1 cellular context compared by ENCODE assay signal in the genomic region with DNA sequence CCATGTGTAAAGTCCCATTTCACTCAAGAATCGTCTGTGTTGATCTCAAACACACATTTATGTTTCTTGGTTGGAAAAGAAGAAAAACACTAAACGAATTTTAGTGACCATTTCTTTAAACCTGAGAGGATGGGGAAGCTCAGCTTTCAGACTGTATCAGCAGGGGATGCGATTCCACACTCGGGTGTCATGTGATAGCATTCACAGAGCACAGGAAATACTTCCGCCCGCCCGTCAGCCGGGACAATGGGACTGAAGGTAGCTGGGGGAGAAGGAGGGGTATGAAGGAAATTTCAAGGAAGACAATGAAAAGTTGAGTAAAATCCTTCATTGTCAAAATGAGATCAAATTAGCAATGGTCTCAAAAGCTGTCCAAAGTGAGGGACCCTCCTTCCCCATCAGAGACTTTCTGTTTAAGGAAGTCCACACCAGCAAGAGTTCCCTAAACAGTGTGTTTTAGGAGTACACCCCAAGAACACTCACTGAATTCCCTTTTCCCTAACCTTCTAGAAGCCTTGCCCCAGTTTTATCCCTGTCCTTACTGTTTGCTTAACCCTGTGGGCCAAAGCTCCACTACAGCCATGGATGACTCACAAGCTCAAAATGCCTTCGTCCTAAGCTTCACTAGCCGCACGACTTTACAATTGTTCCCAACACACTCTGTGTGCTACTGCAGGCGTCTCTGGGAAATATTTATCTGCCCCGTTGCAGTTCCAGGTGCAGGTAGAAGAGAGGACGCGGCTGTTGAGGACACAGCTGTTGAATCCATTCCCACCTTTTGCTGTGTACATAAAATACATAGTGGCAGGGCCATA.
A peak's percentile ranks its signal among the peaks of the same experiment; 100 is the strongest.
TF ChIP-seq lines count a peak whose summit lies in the region.

No MANE protein-coding gene starts in this region.

TF ChIP-seq in HepG2, 621 proteins besides CTCF, POLR2A, EP300 and RAD21 (continued from another document and continues in another):
- TF ChIP-seq, protein P1, sequence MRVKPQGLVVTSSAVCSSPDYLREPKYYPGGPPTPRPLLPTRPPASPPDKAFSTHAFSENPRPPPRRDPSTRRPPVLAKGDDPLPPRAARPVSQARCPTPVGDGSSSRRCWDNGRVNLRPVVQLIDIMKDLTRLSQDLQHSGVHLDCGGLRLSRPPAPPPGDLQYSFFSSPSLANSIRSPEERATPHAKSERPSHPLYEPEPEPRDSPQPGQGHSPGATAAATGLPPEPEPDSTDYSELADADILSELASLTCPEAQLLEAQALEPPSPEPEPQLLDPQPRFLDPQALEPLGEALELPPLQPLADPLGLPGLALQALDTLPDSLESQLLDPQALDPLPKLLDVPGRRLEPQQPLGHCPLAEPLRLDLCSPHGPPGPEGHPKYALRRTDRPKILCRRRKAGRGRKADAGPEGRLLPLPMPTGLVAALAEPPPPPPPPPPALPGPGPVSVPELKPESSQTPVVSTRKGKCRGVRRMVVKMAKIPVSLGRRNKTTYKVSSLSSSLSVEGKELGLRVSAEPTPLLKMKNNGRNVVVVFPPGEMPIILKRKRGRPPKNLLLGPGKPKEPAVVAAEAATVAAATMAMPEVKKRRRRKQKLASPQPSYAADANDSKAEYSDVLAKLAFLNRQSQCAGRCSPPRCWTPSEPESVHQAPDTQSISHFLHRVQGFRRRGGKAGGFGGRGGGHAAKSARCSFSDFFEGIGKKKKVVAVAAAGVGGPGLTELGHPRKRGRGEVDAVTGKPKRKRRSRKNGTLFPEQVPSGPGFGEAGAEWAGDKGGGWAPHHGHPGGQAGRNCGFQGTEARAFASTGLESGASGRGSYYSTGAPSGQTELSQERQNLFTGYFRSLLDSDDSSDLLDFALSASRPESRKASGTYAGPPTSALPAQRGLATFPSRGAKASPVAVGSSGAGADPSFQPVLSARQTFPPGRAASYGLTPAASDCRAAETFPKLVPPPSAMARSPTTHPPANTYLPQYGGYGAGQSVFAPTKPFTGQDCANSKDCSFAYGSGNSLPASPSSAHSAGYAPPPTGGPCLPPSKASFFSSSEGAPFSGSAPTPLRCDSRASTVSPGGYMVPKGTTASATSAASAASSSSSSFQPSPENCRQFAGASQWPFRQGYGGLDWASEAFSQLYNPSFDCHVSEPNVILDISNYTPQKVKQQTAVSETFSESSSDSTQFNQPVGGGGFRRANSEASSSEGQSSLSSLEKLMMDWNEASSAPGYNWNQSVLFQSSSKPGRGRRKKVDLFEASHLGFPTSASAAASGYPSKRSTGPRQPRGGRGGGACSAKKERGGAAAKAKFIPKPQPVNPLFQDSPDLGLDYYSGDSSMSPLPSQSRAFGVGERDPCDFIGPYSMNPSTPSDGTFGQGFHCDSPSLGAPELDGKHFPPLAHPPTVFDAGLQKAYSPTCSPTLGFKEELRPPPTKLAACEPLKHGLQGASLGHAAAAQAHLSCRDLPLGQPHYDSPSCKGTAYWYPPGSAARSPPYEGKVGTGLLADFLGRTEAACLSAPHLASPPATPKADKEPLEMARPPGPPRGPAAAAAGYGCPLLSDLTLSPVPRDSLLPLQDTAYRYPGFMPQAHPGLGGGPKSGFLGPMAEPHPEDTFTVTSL (CRISPR knock-in tag; IDR thresholded peaks at IDR 0.05; ENCODE audit: borderline replicate concordance) = peak; percentile 78; the same call in 1 of the 2 replicates
- TF ChIP-seq ZNF331 (CRISPR knock-in tag; IDR thresholded peaks at IDR 0.05) = 0 out of 2 replicates have a peak, but pooled peaks have one; percentile 22
- peak; percentile 51; the same call in 1 of the 2 replicates for TF ChIP-seq ZNF557 (CRISPR knock-in tag; IDR thresholded peaks at IDR 0.05)
- TF ChIP-seq, protein P2, sequence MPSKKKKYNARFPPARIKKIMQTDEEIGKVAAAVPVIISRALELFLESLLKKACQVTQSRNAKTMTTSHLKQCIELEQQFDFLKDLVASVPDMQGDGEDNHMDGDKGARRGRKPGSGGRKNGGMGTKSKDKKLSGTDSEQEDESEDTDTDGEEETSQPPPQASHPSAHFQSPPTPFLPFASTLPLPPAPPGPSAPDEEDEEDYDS (CRISPR knock-in tag; IDR thresholded peaks at IDR 0.05) = 0 out of 2 replicates have a peak, but pooled peaks have one; percentile 37
- TF ChIP-seq NR2F1 (CRISPR knock-in tag; IDR thresholded peaks at IDR 0.05) = peak; percentile 47 to 59; a peak in 2 of 4 replicates
- TF ChIP-seq SOX13 (IDR thresholded peaks at IDR 0.05) = no peak
- peak in 1 of 2 experiments; percentile 49; a peak in 1 of 4 replicates for TF ChIP-seq SOX13 (CRISPR knock-in tag; conservative IDR thresholded peaks at IDR 0.05 in 1 of 2, IDR thresholded peaks at IDR 0.05 in 1 of 2)
- TF ChIP-seq, protein P3, sequence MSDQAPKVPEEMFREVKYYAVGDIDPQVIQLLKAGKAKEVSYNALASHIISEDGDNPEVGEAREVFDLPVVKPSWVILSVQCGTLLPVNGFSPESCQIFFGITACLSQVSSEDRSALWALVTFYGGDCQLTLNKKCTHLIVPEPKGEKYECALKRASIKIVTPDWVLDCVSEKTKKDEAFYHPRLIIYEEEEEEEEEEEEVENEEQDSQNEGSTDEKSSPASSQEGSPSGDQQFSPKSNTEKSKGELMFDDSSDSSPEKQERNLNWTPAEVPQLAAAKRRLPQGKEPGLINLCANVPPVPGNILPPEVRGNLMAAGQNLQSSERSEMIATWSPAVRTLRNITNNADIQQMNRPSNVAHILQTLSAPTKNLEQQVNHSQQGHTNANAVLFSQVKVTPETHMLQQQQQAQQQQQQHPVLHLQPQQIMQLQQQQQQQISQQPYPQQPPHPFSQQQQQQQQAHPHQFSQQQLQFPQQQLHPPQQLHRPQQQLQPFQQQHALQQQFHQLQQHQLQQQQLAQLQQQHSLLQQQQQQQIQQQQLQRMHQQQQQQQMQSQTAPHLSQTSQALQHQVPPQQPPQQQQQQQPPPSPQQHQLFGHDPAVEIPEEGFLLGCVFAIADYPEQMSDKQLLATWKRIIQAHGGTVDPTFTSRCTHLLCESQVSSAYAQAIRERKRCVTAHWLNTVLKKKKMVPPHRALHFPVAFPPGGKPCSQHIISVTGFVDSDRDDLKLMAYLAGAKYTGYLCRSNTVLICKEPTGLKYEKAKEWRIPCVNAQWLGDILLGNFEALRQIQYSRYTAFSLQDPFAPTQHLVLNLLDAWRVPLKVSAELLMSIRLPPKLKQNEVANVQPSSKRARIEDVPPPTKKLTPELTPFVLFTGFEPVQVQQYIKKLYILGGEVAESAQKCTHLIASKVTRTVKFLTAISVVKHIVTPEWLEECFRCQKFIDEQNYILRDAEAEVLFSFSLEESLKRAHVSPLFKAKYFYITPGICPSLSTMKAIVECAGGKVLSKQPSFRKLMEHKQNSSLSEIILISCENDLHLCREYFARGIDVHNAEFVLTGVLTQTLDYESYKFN (CRISPR knock-in tag; conservative IDR thresholded peaks at IDR 0.05) = peak; percentile 19; the same call in 1 of the 2 replicates
- TF ChIP-seq ZNF788 (CRISPR knock-in tag; IDR thresholded peaks at IDR 0.05; ENCODE audit: borderline replicate concordance) = 0 out of 2 replicates have a peak, but pooled peaks have one; percentile 24
- TF ChIP-seq, protein P4, sequence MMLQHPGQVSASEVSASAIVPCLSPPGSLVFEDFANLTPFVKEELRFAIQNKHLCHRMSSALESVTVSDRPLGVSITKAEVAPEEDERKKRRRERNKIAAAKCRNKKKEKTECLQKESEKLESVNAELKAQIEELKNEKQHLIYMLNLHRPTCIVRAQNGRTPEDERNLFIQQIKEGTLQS (CRISPR knock-in tag; IDR thresholded peaks at IDR 0.05) = peak; percentile 75; the same call in 1 of the 2 replicates
- peak; percentile 61 for TF ChIP-seq TEAD3 (CRISPR knock-in tag; optimal IDR thresholded peaks at IDR 0.05; ENCODE audit: borderline replicate concordance)
- TF ChIP-seq NR2F6 (IDR thresholded peaks at IDR 0.05) = peak; percentile 45
- TF ChIP-seq NR2F6 (CRISPR knock-in tag; IDR thresholded peaks at IDR 0.05) = peak; percentile 72
- TF ChIP-seq BHLHE40 (IDR thresholded peaks at IDR 0.05; ENCODE audit: low read length) = 0 out of 2 replicates have a peak, but pooled peaks have one; percentile 17
- no peak for TF ChIP-seq NFYB (CRISPR knock-in tag; IDR thresholded peaks at IDR 0.05)
- TF ChIP-seq LCORL (IDR thresholded peaks at IDR 0.05) = no peak
- peak; percentile 46; the same call in 1 of the 2 replicates for TF ChIP-seq LCORL (CRISPR knock-in tag; IDR thresholded peaks at IDR 0.05)
- TF ChIP-seq FOSL1 (CRISPR knock-in tag; IDR thresholded peaks at IDR 0.05; ENCODE audit: borderline replicate concordance) = peak; percentile 66; the same call in 1 of the 2 replicates
- TF ChIP-seq, protein P5, sequence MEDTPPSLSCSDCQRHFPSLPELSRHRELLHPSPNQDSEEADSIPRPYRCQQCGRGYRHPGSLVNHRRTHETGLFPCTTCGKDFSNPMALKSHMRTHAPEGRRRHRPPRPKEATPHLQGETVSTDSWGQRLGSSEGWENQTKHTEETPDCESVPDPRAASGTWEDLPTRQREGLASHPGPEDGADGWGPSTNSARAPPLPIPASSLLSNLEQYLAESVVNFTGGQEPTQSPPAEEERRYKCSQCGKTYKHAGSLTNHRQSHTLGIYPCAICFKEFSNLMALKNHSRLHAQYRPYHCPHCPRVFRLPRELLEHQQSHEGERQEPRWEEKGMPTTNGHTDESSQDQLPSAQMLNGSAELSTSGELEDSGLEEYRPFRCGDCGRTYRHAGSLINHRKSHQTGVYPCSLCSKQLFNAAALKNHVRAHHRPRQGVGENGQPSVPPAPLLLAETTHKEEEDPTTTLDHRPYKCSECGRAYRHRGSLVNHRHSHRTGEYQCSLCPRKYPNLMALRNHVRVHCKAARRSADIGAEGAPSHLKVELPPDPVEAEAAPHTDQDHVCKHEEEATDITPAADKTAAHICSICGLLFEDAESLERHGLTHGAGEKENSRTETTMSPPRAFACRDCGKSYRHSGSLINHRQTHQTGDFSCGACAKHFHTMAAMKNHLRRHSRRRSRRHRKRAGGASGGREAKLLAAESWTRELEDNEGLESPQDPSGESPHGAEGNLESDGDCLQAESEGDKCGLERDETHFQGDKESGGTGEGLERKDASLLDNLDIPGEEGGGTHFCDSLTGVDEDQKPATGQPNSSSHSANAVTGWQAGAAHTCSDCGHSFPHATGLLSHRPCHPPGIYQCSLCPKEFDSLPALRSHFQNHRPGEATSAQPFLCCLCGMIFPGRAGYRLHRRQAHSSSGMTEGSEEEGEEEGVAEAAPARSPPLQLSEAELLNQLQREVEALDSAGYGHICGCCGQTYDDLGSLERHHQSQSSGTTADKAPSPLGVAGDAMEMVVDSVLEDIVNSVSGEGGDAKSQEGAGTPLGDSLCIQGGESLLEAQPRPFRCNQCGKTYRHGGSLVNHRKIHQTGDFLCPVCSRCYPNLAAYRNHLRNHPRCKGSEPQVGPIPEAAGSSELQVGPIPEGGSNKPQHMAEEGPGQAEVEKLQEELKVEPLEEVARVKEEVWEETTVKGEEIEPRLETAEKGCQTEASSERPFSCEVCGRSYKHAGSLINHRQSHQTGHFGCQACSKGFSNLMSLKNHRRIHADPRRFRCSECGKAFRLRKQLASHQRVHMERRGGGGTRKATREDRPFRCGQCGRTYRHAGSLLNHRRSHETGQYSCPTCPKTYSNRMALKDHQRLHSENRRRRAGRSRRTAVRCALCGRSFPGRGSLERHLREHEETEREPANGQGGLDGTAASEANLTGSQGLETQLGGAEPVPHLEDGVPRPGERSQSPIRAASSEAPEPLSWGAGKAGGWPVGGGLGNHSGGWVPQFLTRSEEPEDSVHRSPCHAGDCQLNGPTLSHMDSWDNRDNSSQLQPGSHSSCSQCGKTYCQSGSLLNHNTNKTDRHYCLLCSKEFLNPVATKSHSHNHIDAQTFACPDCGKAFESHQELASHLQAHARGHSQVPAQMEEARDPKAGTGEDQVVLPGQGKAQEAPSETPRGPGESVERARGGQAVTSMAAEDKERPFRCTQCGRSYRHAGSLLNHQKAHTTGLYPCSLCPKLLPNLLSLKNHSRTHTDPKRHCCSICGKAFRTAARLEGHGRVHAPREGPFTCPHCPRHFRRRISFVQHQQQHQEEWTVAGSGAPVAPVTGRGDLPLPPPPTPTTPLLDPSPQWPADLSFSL (CRISPR knock-in tag; IDR thresholded peaks at IDR 0.05) = peak; percentile 54; the same call in 1 of the 2 replicates
- 0 out of 2 replicates have a peak, but pooled peaks have one; percentile 25 for TF ChIP-seq KMT2B (CRISPR knock-in tag; IDR thresholded peaks at IDR 0.05)
- TF ChIP-seq, protein P6, sequence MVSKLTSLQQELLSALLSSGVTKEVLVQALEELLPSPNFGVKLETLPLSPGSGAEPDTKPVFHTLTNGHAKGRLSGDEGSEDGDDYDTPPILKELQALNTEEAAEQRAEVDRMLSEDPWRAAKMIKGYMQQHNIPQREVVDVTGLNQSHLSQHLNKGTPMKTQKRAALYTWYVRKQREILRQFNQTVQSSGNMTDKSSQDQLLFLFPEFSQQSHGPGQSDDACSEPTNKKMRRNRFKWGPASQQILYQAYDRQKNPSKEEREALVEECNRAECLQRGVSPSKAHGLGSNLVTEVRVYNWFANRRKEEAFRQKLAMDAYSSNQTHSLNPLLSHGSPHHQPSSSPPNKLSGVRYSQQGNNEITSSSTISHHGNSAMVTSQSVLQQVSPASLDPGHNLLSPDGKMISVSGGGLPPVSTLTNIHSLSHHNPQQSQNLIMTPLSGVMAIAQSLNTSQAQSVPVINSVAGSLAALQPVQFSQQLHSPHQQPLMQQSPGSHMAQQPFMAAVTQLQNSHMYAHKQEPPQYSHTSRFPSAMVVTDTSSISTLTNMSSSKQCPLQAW (CRISPR knock-in tag; IDR thresholded peaks at IDR 0.05) = 0 out of 2 replicates have a peak, but pooled peaks have one; percentile 50
- peak; percentile 31; the same call in 1 of the 2 replicates for TF ChIP-seq ZFX (CRISPR knock-in tag; IDR thresholded peaks at IDR 0.05; ENCODE audit: low read depth)
- TF ChIP-seq CEBPG (CRISPR knock-in tag; IDR thresholded peaks at IDR 0.05) = peak; percentile 25; the same call in 1 of the 2 replicates
- no peak for TF ChIP-seq KLF6 (CRISPR knock-in tag; IDR thresholded peaks at IDR 0.05)
- peak; percentile 62; the same call in 1 of the 2 replicates for TF ChIP-seq ZNF607 (CRISPR knock-in tag; IDR thresholded peaks at IDR 0.05; ENCODE audit: borderline replicate concordance)
- TF ChIP-seq TBX2 (CRISPR knock-in tag; IDR thresholded peaks at IDR 0.05; ENCODE audit: borderline replicate concordance) = peak; percentile 63; the same call in 1 of the 2 replicates
- TF ChIP-seq PRMT3 (CRISPR knock-in tag; IDR thresholded peaks at IDR 0.05; ENCODE audit: borderline replicate concordance, low read depth) = no peak
- no peak for TF ChIP-seq ZNF589 (CRISPR knock-in tag; conservative IDR thresholded peaks at IDR 0.05)
- TF ChIP-seq SOX5 (CRISPR knock-in tag; IDR thresholded peaks at IDR 0.05; ENCODE audit: borderline replicate concordance) = peak; percentile 63; the same call in 1 of the 2 replicates
- TF ChIP-seq TMF1 (CRISPR knock-in tag; IDR thresholded peaks at IDR 0.05; ENCODE audit: low read depth) = no peak
- no peak for TF ChIP-seq REL (CRISPR knock-in tag; conservative IDR thresholded peaks at IDR 0.05)
- TF ChIP-seq ZNF773 (CRISPR knock-in tag; IDR thresholded peaks at IDR 0.05; ENCODE audit: borderline replicate concordance) = no peak
- 0 out of 2 replicates have a peak, but pooled peaks have one; percentile 39 for TF ChIP-seq HDAC1 (CRISPR knock-in tag; IDR thresholded peaks at IDR 0.05)
- TF ChIP-seq ZNF337 (CRISPR knock-in tag; IDR thresholded peaks at IDR 0.05; ENCODE audit: borderline replicate concordance, low read depth) = 0 out of 2 replicates have a peak, but pooled peaks have one; percentile 28
- TF ChIP-seq ZMYM3 (CRISPR knock-in tag; IDR thresholded peaks at IDR 0.05) = peak; percentile 21; the same call in 1 of the 2 replicates
- TF ChIP-seq, protein P7, sequence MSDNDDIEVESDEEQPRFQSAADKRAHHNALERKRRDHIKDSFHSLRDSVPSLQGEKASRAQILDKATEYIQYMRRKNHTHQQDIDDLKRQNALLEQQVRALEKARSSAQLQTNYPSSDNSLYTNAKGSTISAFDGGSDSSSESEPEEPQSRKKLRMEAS (IDR thresholded peaks at IDR 0.05) = peak; percentile 68
- TF ChIP-seq JUND (CRISPR knock-in tag; IDR thresholded peaks at IDR 0.05) = peak; percentile 64; the same call in 1 of the 2 replicates
- TF ChIP-seq ZNF501 (CRISPR knock-in tag; IDR thresholded peaks at IDR 0.05) = peak; percentile 47; the same call in 1 of the 2 replicates
- TF ChIP-seq GATAD2A (CRISPR knock-in tag; IDR thresholded peaks at IDR 0.05) = peak; percentile 40; the same call in 1 of the 2 replicates
- TF ChIP-seq ZNF644 (CRISPR knock-in tag; IDR thresholded peaks at IDR 0.05; ENCODE audit: low read depth) = peak; percentile 82
